In genomic region chr3:188350956-188351355, GRCh38 we compare ENCODE assay signal across 2 cellular contexts.
TF ChIP-seq lines count a peak whose summit lies in the region.

No MANE protein-coding gene starts in this region.

TF ChIP-seq in SK-N-SH, 30 proteins besides CTCF, POLR2A, EP300 and RAD21 (continued from another document):
- TF ChIP-seq GATA2 (CRISPR knock-in tag; IDR thresholded peaks at IDR 0.05), result no peak
- no peak for TF ChIP-seq ELF1 (IDR thresholded peaks at IDR 0.05)
- no peak for TF ChIP-seq MEF2A (IDR thresholded peaks at IDR 0.05; ENCODE audit: borderline replicate concordance, low read depth)
- TF ChIP-seq PBX3 (IDR thresholded peaks at IDR 0.05), result no peak
- no peak for TF ChIP-seq RXRA (IDR thresholded peaks at IDR 0.05; ENCODE audit: borderline replicate concordance, low read depth)
- TF ChIP-seq ZBTB33 (IDR thresholded peaks at IDR 0.05; ENCODE audit: borderline replicate concordance, low read depth), result no peak
- no peak for TF ChIP-seq CHD2 (IDR thresholded peaks at IDR 0.05; ENCODE audit: low read length, partially characterized antibody)
- TF ChIP-seq REST (IDR thresholded peaks at IDR 0.05; ENCODE audit: low read depth, low read length), result no peak
- no peak for TF ChIP-seq RFX5 (IDR thresholded peaks at IDR 0.05; ENCODE audit: low read length)
TF ChIP-seq in SK-N-SH: peak in this region for 0.

TF ChIP-seq in GM23338, 12 proteins besides CTCF, POLR2A, EP300 and RAD21:
- TF ChIP-seq POLR2AphosphoS5 (IDR thresholded peaks at IDR 0.05; ENCODE audit: low read depth) (no peak), ETS1 (IDR thresholded peaks at IDR 0.05) (no peak), REST (IDR thresholded peaks at IDR 0.05; ENCODE audit: unreplicated experiment) (no peak)
